Comparison of ENCODE assay signal across 1 cellular context in genomic region chr2:112275314-112275886, GRCh38.
TF ChIP-seq lines count a peak whose summit lies in the region.

ZC3H6 (plus strand) TSS chr2:112275597; CDS start chr2:112275995, 398 bp downstream.

TF ChIP-seq in HepG2, 621 proteins besides CTCF, POLR2A, EP300 and RAD21 (continued from another document and continues in another):
- 0 out of 2 replicates have a peak, but pooled peaks have one; percentile 47 for TF ChIP-seq ZBTB34 (CRISPR knock-in tag; IDR thresholded peaks at IDR 0.05)
- peak; percentile 96 for TF ChIP-seq CAMTA2 (CRISPR knock-in tag; IDR thresholded peaks at IDR 0.05; ENCODE audit: borderline replicate concordance)
- TF ChIP-seq MXD1 (CRISPR knock-in tag; IDR thresholded peaks at IDR 0.05): peak; percentile 94
- peak; percentile 93; the same call in 1 of the 2 replicates for TF ChIP-seq ZNF660 (CRISPR knock-in tag; IDR thresholded peaks at IDR 0.05; ENCODE audit: borderline replicate concordance, low read depth)
- TF ChIP-seq ZSCAN25 (CRISPR knock-in tag; IDR thresholded peaks at IDR 0.05): peak; percentile 64; the same call in 1 of the 2 replicates
- TF ChIP-seq PAF1 (CRISPR knock-in tag; IDR thresholded peaks at IDR 0.05): no peak
- peak; percentile 96; the same call in 1 of the 2 replicates for TF ChIP-seq ZNF251 (CRISPR knock-in tag; IDR thresholded peaks at IDR 0.05)
- peak; percentile 98 for TF ChIP-seq ZNF280B (CRISPR knock-in tag; IDR thresholded peaks at IDR 0.05; ENCODE audit: borderline replicate concordance)
- TF ChIP-seq TEAD3 (CRISPR knock-in tag; optimal IDR thresholded peaks at IDR 0.05; ENCODE audit: borderline replicate concordance): peak; percentile 92
- TF ChIP-seq HCFC1 (IDR thresholded peaks at IDR 0.05; ENCODE audit: low read depth, low read length): peak; percentile 53
- TF ChIP-seq TBX2 (CRISPR knock-in tag; IDR thresholded peaks at IDR 0.05; ENCODE audit: borderline replicate concordance): peak; percentile 97
- peak; percentile 100 for TF ChIP-seq NFRKB (IDR thresholded peaks at IDR 0.05)
- peak; percentile 97 for TF ChIP-seq DR1 (CRISPR knock-in tag; IDR thresholded peaks at IDR 0.05)
- TF ChIP-seq ZBTB20 (CRISPR knock-in tag; IDR thresholded peaks at IDR 0.05; ENCODE audit: borderline replicate concordance, low read depth): peak; percentile 95
- TF ChIP-seq RFXANK (CRISPR knock-in tag; IDR thresholded peaks at IDR 0.05): peak; percentile 92
- TF ChIP-seq HNF4A (CRISPR knock-in tag; IDR thresholded peaks at IDR 0.05): peak; percentile 78
- TF ChIP-seq IRF2 (CRISPR knock-in tag; IDR thresholded peaks at IDR 0.05): peak; percentile 97
- peak; percentile 98 for TF ChIP-seq ZNF761 (CRISPR knock-in tag; conservative IDR thresholded peaks at IDR 0.05)
- peak; percentile 84 for TF ChIP-seq HDAC2 (CRISPR knock-in tag; IDR thresholded peaks at IDR 0.05)
- TF ChIP-seq REL (CRISPR knock-in tag; conservative IDR thresholded peaks at IDR 0.05): peak; percentile 55; the same call in 1 of the 2 replicates
- TF ChIP-seq NR2F2 (IDR thresholded peaks at IDR 0.05; ENCODE audit: borderline replicate concordance, low read depth): no peak; the same call in 1 of the 2 replicates
- TF ChIP-seq ZNF333 (CRISPR knock-in tag; IDR thresholded peaks at IDR 0.05; ENCODE audit: borderline replicate concordance): peak; percentile 85; the same call in 1 of the 2 replicates
- TF ChIP-seq MIXL1 (CRISPR knock-in tag; IDR thresholded peaks at IDR 0.05): peak; percentile 88; the same call in 1 of the 2 replicates
- peak; percentile 93 for TF ChIP-seq HNRNPL (IDR thresholded peaks at IDR 0.05; ENCODE audit: low read depth, low read length)
- TF ChIP-seq TFDP1 (CRISPR knock-in tag; IDR thresholded peaks at IDR 0.05; ENCODE audit: borderline replicate concordance): peak; percentile 94
- TF ChIP-seq BCL6 (CRISPR knock-in tag; IDR thresholded peaks at IDR 0.05): no peak; the same call in none of the 2 replicates
- TF ChIP-seq ZNF691 (CRISPR knock-in tag; IDR thresholded peaks at IDR 0.05; ENCODE audit: borderline replicate concordance, low read depth): peak; percentile 98; the same call in 1 of the 2 replicates
- no peak for TF ChIP-seq GABPA (IDR thresholded peaks at IDR 0.05; ENCODE audit: low read depth, low read length)
- TF ChIP-seq GABPA (CRISPR knock-in tag; IDR thresholded peaks at IDR 0.05; ENCODE audit: low read depth): peak; percentile 66
- TF ChIP-seq GFI1 (CRISPR knock-in tag; IDR thresholded peaks at IDR 0.05; ENCODE audit: borderline replicate concordance): peak; percentile 87
- peak; percentile 82 for TF ChIP-seq PATZ1 (CRISPR knock-in tag; IDR thresholded peaks at IDR 0.05)
- TF ChIP-seq SALL2 (CRISPR knock-in tag; IDR thresholded peaks at IDR 0.05): peak; percentile 97
- peak; percentile 90 for TF ChIP-seq ZNF609 (CRISPR knock-in tag; IDR thresholded peaks at IDR 0.05; ENCODE audit: borderline replicate concordance)
- no peak for TF ChIP-seq ZNF180 (CRISPR knock-in tag; IDR thresholded peaks at IDR 0.05; ENCODE audit: borderline replicate concordance, low read depth)
- no peak for TF ChIP-seq TRIM22 (IDR thresholded peaks at IDR 0.05)
- peak; percentile 88; the same call in 1 of the 2 replicates for TF ChIP-seq TOE1 (CRISPR knock-in tag; IDR thresholded peaks at IDR 0.05)
- TF ChIP-seq ZNF878 (CRISPR knock-in tag; IDR thresholded peaks at IDR 0.05): peak; percentile 84
- TF ChIP-seq ERF (CRISPR knock-in tag; IDR thresholded peaks at IDR 0.05): peak; percentile 79; the same call in 1 of the 2 replicates
- TF ChIP-seq LBX2 (CRISPR knock-in tag; IDR thresholded peaks at IDR 0.05; ENCODE audit: borderline replicate concordance): no peak; the same call in 1 of the 2 replicates
- 0 out of 2 replicates have a peak, but pooled peaks have one; percentile 9 for TF ChIP-seq ETS1 (CRISPR knock-in tag; IDR thresholded peaks at IDR 0.05)
- peak; percentile 96; the same call in 1 of the 2 replicates for TF ChIP-seq ZNF343 (CRISPR knock-in tag; IDR thresholded peaks at IDR 0.05)
- TF ChIP-seq MAFG (CRISPR knock-in tag; IDR thresholded peaks at IDR 0.05): no peak
- peak; percentile 87 for TF ChIP-seq MED1 (CRISPR knock-in tag; IDR thresholded peaks at IDR 0.05)
- TF ChIP-seq MLX (CRISPR knock-in tag; IDR thresholded peaks at IDR 0.05): 0 out of 2 replicates have a peak, but pooled peaks have one; percentile 61
- TF ChIP-seq CHD2 (IDR thresholded peaks at IDR 0.05; ENCODE audit: low read depth, low read length): peak; percentile 93
- TF ChIP-seq EED (CRISPR knock-in tag; IDR thresholded peaks at IDR 0.05): peak; percentile 94
- no peak for TF ChIP-seq ZFP62 (CRISPR knock-in tag; IDR thresholded peaks at IDR 0.05)
